ENCODE assay signal across 8 cellular contexts in the genomic region with DNA sequence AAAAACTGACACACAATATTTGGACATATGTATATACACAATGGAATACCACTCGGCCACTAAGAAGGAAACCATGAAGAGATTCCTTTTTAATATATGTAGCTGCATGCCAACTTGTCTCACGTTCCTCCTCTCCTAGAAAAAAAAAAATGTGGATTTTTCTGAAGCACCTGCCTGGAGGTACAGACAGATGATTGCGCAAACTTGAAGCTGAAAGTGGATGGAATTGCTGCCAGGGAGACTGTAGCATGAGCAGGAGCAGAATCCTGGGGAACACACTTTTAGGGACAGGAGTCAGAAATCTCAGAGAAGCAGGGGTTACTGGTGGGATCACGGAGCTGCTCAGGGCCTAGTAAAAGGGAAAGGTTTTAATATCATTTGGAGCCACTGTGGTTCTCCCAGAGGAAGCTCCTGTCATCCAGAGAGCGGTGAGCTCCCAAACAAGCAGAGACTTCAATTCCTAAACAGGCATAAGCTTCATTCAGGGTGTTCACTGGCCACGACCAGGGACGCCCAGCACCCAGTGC. TPM values are rescaled to one million over a fixed set of nuclear protein-coding genes. Genes with fewer than 3 reads are reported as not detected.
DNase-seq lines count a peak whose midpoint lies in the region; ATAC-seq and TF ChIP-seq lines count a peak whose summit lies in the region.

No MANE protein-coding gene starts in this region.

- DNase-seq in SK-N-SH (no peak), MV-4-11 (lab: John Stamatoyannopoulos, UW) (no peak), omental fat pad (ENCODE audit: low spot score) (no peak)
- DNase-seq in activated CD4-positive, alpha-beta memory T cell treated with anti-CD3 and anti-CD28 coated beads, Interleukin-2, amount 10 ng/mL, durations not matched to agents 7 days and 5 days = no peak

- no peak; the same call in 2 of the 3 replicates for ATAC-seq in SK-N-SH treated with all-trans-retinoic acid at 6 μM for 48 hours
- no peak for ATAC-seq in omental fat pad (ENCODE audit: low FRiP score)
- ATAC-seq in GM21528 (IDR thresholded peaks at IDR 0.05; ENCODE audit: low FRiP score, unreplicated experiment) = no peak

- no peak overlapping the region for H3K27ac Mint-ChIP-seq in activated CD4-positive, alpha-beta memory T cell treated with anti-CD3 and anti-CD28 coated beads, Interleukin-2, amount 10 ng/mL, durations not matched to agents 7 days and 5 days

- no peak for TF ChIP-seq CTCF in SK-N-SH (IDR thresholded peaks at IDR 0.05)
- no peak for TF ChIP-seq CTCF in omental fat pad (IDR thresholded peaks at IDR 0.05)

- H3K27me3 ChIP-seq in SK-N-SH (ENCODE audit: insufficient read depth) = no peaks in the 10 kb centered on the region
- peaks cover 80% of the 10 kb centered on the region for H3K27me3 ChIP-seq in iPS-18a (ENCODE audit: control insufficient read depth, insufficient read depth, low read length)
- H3K27me3 ChIP-seq in subcutaneous abdominal adipose tissue (ENCODE audit: control insufficient read depth in 5 of 5, insufficient read depth in 4 of 5, low read length in 5 of 5) = no peaks in the 10 kb centered on the region

- H3K9ac ChIP-seq in SK-N-SH = peak overlapping the region; percentile 67; the same call in 1 of the 2 replicates
- no peak overlapping the region for H3K9ac ChIP-seq in iPS-18a (ENCODE audit: low read length)
- H3K9ac ChIP-seq in subcutaneous abdominal adipose tissue (ENCODE audit: low read length in 5 of 5) = peak overlapping the region; percentile 52 to 88 (median 81)

- H3K4me3 ChIP-seq in SK-N-SH (ENCODE audit: low read depth in 2 of 2, low read length in 1 of 2) (peak overlapping the region; percentile 70 to 95), iPS-18a (ENCODE audit: low read length) (peak overlapping the region; percentile 72), subcutaneous abdominal adipose tissue (ENCODE audit: low read depth in 1 of 5, low read length in 5 of 5) (peak overlapping the region; percentile 51 to 81 (median 76))

- no peaks in the 10 kb centered on the region for H3K36me3 Mint-ChIP-seq in activated CD4-positive, alpha-beta memory T cell treated with anti-CD3 and anti-CD28 coated beads, Interleukin-2, amount 10 ng/mL, durations not matched to agents 7 days and 5 days (ENCODE audit: low read depth)

- peaks cover 6% of the 10 kb centered on the region; the same call in 1 of the 2 replicates for H4K20me1 ChIP-seq in SK-N-SH (ENCODE audit: insufficient read depth)

- POLR2A ChIA-PET in SK-N-SH (lab: Yijun Ruan, JAX) = no interaction called here
- POLR2A ChIA-PET in activated CD4-positive, alpha-beta memory T cell treated with anti-CD3 and anti-CD28 coated beads, Interleukin-2, amount 10 ng/mL, durations not matched to agents 7 days and 5 days (lab: Charles Lee) = no interaction called here

- WGBS in SK-N-SH (ENCODE audit: low lambda C conversion rate) = 84% methylated on average over 5 of the region's 7 CpGs

- H3K4me2 ChIP-seq in SK-N-SH = peak overlapping the region; percentile 99

- peak overlapping the region; percentile 56 for H3K4me3 Mint-ChIP-seq in activated CD4-positive, alpha-beta memory T cell treated with anti-CD3 and anti-CD28 coated beads, Interleukin-2, amount 10 ng/mL, durations not matched to agents 7 days and 5 days

- peaks cover 6% of the 10 kb centered on the region for H3K4me1 Mint-ChIP-seq in activated CD4-positive, alpha-beta memory T cell treated with anti-CD3 and anti-CD28 coated beads, Interleukin-2, amount 10 ng/mL, durations not matched to agents 7 days and 5 days

- CTCF ChIA-PET in SK-N-SH (lab: Yijun Ruan, JAX) = interaction anchor here (0.6 to 3.2 kb wide), 30 partner anchors 10 to 1376 kb away, joined by 3 to 42 read pairs (median 4); no protein-coding TSS in a partner anchor
- CTCF ChIA-PET in activated CD4-positive, alpha-beta memory T cell treated with anti-CD3 and anti-CD28 coated beads, Interleukin-2, amount 10 ng/mL, durations not matched to agents 7 days and 5 days (lab: Charles Lee) = interaction anchor here (1.0 to 3.1 kb wide), 11 partner anchors 15 to 407 kb away, joined by 3 to 15 read pairs (median 6); a partner anchor contains a TSS

- no peaks in the 10 kb centered on the region for H3K9me3 Mint-ChIP-seq in activated CD4-positive, alpha-beta memory T cell treated with anti-CD3 and anti-CD28 coated beads, Interleukin-2, amount 10 ng/mL, durations not matched to agents 7 days and 5 days

- H3K27ac ChIP-seq in SK-N-SH (ENCODE audit: low read depth in 2 of 2, low read length in 1 of 2) (peak overlapping the region in 1 of 2 experiments; percentile 74; a peak in 2 of 4 replicates), iPS-18a (ENCODE audit: low read length) (no peak overlapping the region), subcutaneous abdominal adipose tissue (ENCODE audit: low read depth, low read length) (peak overlapping the region; percentile 98)

- H3K9me3 ChIP-seq in SK-N-SH = no peaks in the 10 kb centered on the region
- H3K9me3 ChIP-seq in iPS-18a (ENCODE audit: control insufficient read depth, low read depth, low read length) = no peaks in the 10 kb centered on the region
- H3K9me3 ChIP-seq in subcutaneous abdominal adipose tissue (ENCODE audit: control insufficient read depth in 5 of 5, low read length in 5 of 5) = no peaks in the 10 kb centered on the region

- H3K9me2 ChIP-seq in SK-N-SH = no peaks in the 10 kb centered on the region

- H3K36me3 ChIP-seq in SK-N-SH (replicated peaks in 1 of 2; ENCODE audit: control insufficient read depth in 1 of 2, insufficient read depth in 2 of 2, low read length in 1 of 2) = peaks cover 0 to 2% of the 10 kb centered on the region in 2 experiments
- no peaks in the 10 kb centered on the region for H3K36me3 ChIP-seq in iPS-18a (ENCODE audit: control insufficient read depth, low read depth, low read length)
- H3K36me3 ChIP-seq in subcutaneous abdominal adipose tissue (ENCODE audit: control insufficient read depth in 5 of 5, insufficient read depth in 5 of 5, low read length in 5 of 5) = peaks cover 0 to 20% (median 9%) of the 10 kb centered on the region in 5 donors

- H3K79me2 ChIP-seq in SK-N-SH (ENCODE audit: insufficient read depth) = no peaks in the 10 kb centered on the region

- TF ChIP-seq EP300 in SK-N-SH (IDR thresholded peaks at IDR 0.05; ENCODE audit: borderline replicate concordance in 1 of 2, low read depth in 1 of 2, low read length in 1 of 2) = no peak

- H3K4me1 ChIP-seq in SK-N-SH (ENCODE audit: control insufficient read depth in 1 of 2, insufficient read depth in 2 of 2, low read depth in 1 of 2, low read length in 1 of 2) = peaks cover 6 to 12% of the 10 kb centered on the region in 2 experiments; a peak in 2 of 4 replicates
- peaks cover 5% of the 10 kb centered on the region for H3K4me1 ChIP-seq in iPS-18a (ENCODE audit: control insufficient read depth, low read depth, low read length)
- H3K4me1 ChIP-seq in subcutaneous abdominal adipose tissue (ENCODE audit: control insufficient read depth in 5 of 5, insufficient read depth in 5 of 5, low read length in 5 of 5) = peaks cover 2 to 32% (median 24%) of the 10 kb centered on the region in 5 donors

- H3F3A ChIP-seq in SK-N-SH (replicated peaks; ENCODE audit: insufficient read depth) = peaks cover 3% of the 10 kb centered on the region

- peak overlapping the region; percentile 98 for H2AFZ ChIP-seq in SK-N-SH (ENCODE audit: low read depth)

- H3K27me3 Mint-ChIP-seq in activated CD4-positive, alpha-beta memory T cell treated with anti-CD3 and anti-CD28 coated beads, Interleukin-2, amount 10 ng/mL, durations not matched to agents 7 days and 5 days = peaks cover 54% of the 10 kb centered on the region

- TF ChIP-seq RAD21 in SK-N-SH (IDR thresholded peaks at IDR 0.05; ENCODE audit: low read length) = no peak

TF ChIP-seq in SK-N-SH, 30 proteins besides CTCF, POLR2A, EP300 and RAD21:
- TF ChIP-seq FOSL2 (IDR thresholded peaks at IDR 0.05; ENCODE audit: borderline replicate concordance, low read depth) = no peak
- no peak for TF ChIP-seq TCF12 (IDR thresholded peaks at IDR 0.05)

TF ChIP-seq in SK-N-SH treated with all-trans-retinoic acid at 6 μM for 48 hours, 23 proteins besides CTCF, POLR2A, EP300 and RAD21 (continues in another document):
- TF ChIP-seq ZFP30 (CRISPR knock-in tag; IDR thresholded peaks at IDR 0.05) = no peak
- no peak for TF ChIP-seq BACH2 (CRISPR knock-in tag; IDR thresholded peaks at IDR 0.05; ENCODE audit: borderline replicate concordance)
- TF ChIP-seq SNAI2 (CRISPR knock-in tag; IDR thresholded peaks at IDR 0.05) = no peak
- no peak for TF ChIP-seq ESRRG (CRISPR knock-in tag; IDR thresholded peaks at IDR 0.05)
- no peak for TF ChIP-seq ZC3H10 (CRISPR knock-in tag; IDR thresholded peaks at IDR 0.05)
- TF ChIP-seq ZNF8 (CRISPR knock-in tag; IDR thresholded peaks at IDR 0.05) = no peak
- TF ChIP-seq, protein P1, sequence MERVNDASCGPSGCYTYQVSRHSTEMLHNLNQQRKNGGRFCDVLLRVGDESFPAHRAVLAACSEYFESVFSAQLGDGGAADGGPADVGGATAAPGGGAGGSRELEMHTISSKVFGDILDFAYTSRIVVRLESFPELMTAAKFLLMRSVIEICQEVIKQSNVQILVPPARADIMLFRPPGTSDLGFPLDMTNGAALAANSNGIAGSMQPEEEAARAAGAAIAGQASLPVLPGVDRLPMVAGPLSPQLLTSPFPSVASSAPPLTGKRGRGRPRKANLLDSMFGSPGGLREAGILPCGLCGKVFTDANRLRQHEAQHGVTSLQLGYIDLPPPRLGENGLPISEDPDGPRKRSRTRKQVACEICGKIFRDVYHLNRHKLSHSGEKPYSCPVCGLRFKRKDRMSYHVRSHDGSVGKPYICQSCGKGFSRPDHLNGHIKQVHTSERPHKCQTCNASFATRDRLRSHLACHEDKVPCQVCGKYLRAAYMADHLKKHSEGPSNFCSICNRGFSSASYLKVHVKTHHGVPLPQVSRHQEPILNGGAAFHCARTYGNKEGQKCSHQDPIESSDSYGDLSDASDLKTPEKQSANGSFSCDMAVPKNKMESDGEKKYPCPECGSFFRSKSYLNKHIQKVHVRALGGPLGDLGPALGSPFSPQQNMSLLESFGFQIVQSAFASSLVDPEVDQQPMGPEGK (CRISPR knock-in tag; IDR thresholded peaks at IDR 0.05; ENCODE audit: borderline replicate concordance) = no peak
- TF ChIP-seq RARB (CRISPR knock-in tag; IDR thresholded peaks at IDR 0.05) = no peak

RNA-seq across cellular contexts. Expression of a gene that starts 0.6 kb away (rescaled TPM):
- polyA plus RNA-seq in SK-N-SH (2012; rRNA removed) = 25.7 and 27.5 TPM in 2 replicates
- polyA plus RNA-seq in SK-N-SH (2012; cell fraction: cytosol; rRNA removed) = 27.8 and 30.1 TPM in 2 replicates
- 15.1 and 18.6 TPM in 2 replicates for polyA plus RNA-seq in SK-N-SH (2012; cell fraction: nucleus; rRNA removed)
- under 1 TPM; 0.63 to 0.71 TPM for total RNA-seq in activated CD4-positive, alpha-beta memory T cell treated with anti-CD3 and anti-CD28 coated beads, Interleukin-2, amount 10 ng/mL, durations not matched to agents 7 days and 5 days
- 10 to 100 TPM; 24.3 to 54.3 (median 42.8) TPM for total RNA-seq in omental fat pad

RNA-seq across cellular contexts. Expression of a gene that starts 30.8 kb away (rescaled TPM):
- polyA plus RNA-seq in SK-N-SH (2012; rRNA removed) = not detected in 2 replicates
- polyA plus RNA-seq in SK-N-SH (2012; cell fraction: cytosol; rRNA removed) = not detected in 2 replicates
- not detected in 2 replicates for polyA plus RNA-seq in SK-N-SH (2012; cell fraction: nucleus; rRNA removed)
- total RNA-seq in activated CD4-positive, alpha-beta memory T cell treated with anti-CD3 and anti-CD28 coated beads, Interleukin-2, amount 10 ng/mL, durations not matched to agents 7 days and 5 days = not detected
- 1 to 10 TPM in 1 of 4 donors, under 1 TPM in 1, not detected in 2; 0.38 to 4.0 TPM for total RNA-seq in omental fat pad

Comparison
In these comparisons a context has a peak if more than half of its experiments do, and no peak if none do; other contexts are left out.
1. RNA of a gene that starts 0.6 kb away (total RNA-seq): 24.3 to 54.3 TPM in omental fat pad; 0.63 to 0.71 TPM in activated CD4-positive, alpha-beta memory T cell treated with anti-CD3 and anti-CD28 coated beads, Interleukin-2, amount 10 ng/mL, durations not matched to agents 7 days and 5 days; every median in the first group is over 10 times any median in the second.
2. Peak in every context shown above with its lines, with median percentiles within 50 percentile points of each other: H3K4me3 ChIP-seq.